In the genomic region with DNA sequence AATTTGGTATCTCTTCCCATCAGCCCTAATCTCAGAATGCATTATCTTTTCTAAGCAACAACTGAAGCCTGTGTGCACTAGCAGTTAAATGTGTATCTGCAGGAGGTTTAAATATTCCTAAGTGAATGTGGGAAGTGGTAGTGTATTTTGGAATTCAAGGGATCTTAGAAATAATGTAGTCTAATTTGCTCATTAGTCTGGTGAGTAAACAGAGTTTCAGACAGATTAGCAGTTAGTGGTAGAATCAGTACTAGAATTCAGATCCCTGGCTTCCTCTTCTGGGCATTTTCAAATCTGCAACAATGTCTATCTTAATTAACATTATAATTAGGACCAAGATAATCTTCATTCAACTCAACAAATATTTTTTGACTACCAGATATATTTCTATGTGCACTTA, we compare ENCODE assay signal across 28 cellular contexts. TPM values are rescaled to one million over a fixed set of nuclear protein-coding genes. Genes with fewer than 3 reads are reported as not detected.
DNase-seq lines count a peak whose midpoint lies in the region; ATAC-seq, FAIRE-seq and TF ChIP-seq lines count a peak whose summit lies in the region.
"Had no signal": no experiment of that assay in that cellular context is flagged by ENCODE, and none has a peak within 500 bp of the region (broad histone marks: within the 10 kb centered on the region; RNA-seq: fewer than 3 reads in every experiment).

No MANE protein-coding gene starts in this region.

- H3K4me3 ChIP-seq in astrocyte (ENCODE audit: insufficient read depth, low read depth, low read length) = no peak overlapping the region
- H3K4me3 ChIP-seq in keratinocyte (ENCODE audit: control insufficient read depth in 2 of 3, extremely low read depth in 1 of 3, insufficient read depth in 2 of 3, low read depth in 1 of 3, low read length in 3 of 3) = no peak overlapping the region
- no peak overlapping the region for H3K4me3 ChIP-seq in skeletal muscle satellite cell (ENCODE audit: low read length)
- H3K4me3 ChIP-seq in vagina = no peak overlapping the region
- H3K4me3 ChIP-seq: esophagus squamous epithelium, GM12878, neural progenitor cell, spleen, tibial nerve had no signal

- peak overlapping the region; percentile 91 for H3K27ac Mint-ChIP-seq in astrocyte (ENCODE audit: unreplicated experiment)
- H3K27ac Mint-ChIP-seq: activated naive CD8-positive, alpha-beta T cell; activated T-helper 17 cell treated with anti-CD3 and anti-CD28 coated beads, Interleukin-2, amount 50 U/mL, for 72 hours; neural progenitor cell; progenitor cell of endocrine pancreas had no signal

- H2AFZ ChIP-seq in astrocyte (ENCODE audit: low read depth, low read length) (no peak overlapping the region), keratinocyte (ENCODE audit: control insufficient read depth, low read length) (no peak overlapping the region)
- H2AFZ ChIP-seq: neural progenitor cell had no signal

- H3K4me2 ChIP-seq in astrocyte (ENCODE audit: low read length) (peak overlapping the region; percentile 75), keratinocyte (ENCODE audit: control insufficient read depth, extremely low read depth, insufficient read depth, low read depth, low read length) (no peak overlapping the region), skeletal muscle satellite cell (ENCODE audit: low read length) (peak overlapping the region; percentile 73)
- H3K4me2 ChIP-seq: neural progenitor cell had no signal

- no peak for TF ChIP-seq CTCF in astrocyte (IDR thresholded peaks at IDR 0.05; ENCODE audit: insufficient read depth, low read depth, low read length)
- TF ChIP-seq CTCF in keratinocyte (optimal IDR thresholded peaks at IDR 0.05 in 1 of 3, IDR thresholded peaks at IDR 0.05 in 1 of 3, conservative IDR thresholded peaks at IDR 0.05 in 1 of 3; ENCODE audit: extremely low read depth in 1 of 3, insufficient read depth in 2 of 3, low read length in 3 of 3) = no peak
- TF ChIP-seq CTCF in vagina (IDR thresholded peaks at IDR 0.05) = no peak

- H3K36me3 Mint-ChIP-seq in astrocyte (ENCODE audit: low read depth, unreplicated experiment) = no peaks in the 10 kb centered on the region
- H3K36me3 Mint-ChIP-seq: activated naive CD8-positive, alpha-beta T cell; neural progenitor cell had no signal

- H4K20me1 ChIP-seq in astrocyte (ENCODE audit: insufficient read depth, low read length) (no peaks in the 10 kb centered on the region), keratinocyte (ENCODE audit: control insufficient read depth, extremely low read depth, insufficient read depth, low read length) (no peaks in the 10 kb centered on the region)

- DNase-seq in NOMO-1 treated with DMSO at 0.1 percent for 48 hours (lab: John Stamatoyannopoulos, UW; ENCODE audit: unreplicated experiment) (peak; percentile 5), NOMO-1 (lab: John Stamatoyannopoulos, UW; ENCODE audit: unreplicated experiment in 2 of 2) (no peak), astrocyte (ENCODE audit: low read depth) (no peak), keratinocyte (ENCODE audit: low read depth, low spot score) (no peak), vagina (ENCODE audit: extremely low spot score in 2 of 2) (no peak), HTR-8/SVneo (ENCODE audit: insufficient read length, low spot score) (no peak)
- DNase-seq: activated CD8-positive, alpha-beta memory T cell treated with anti-CD3 and anti-CD28 coated beads, Interleukin-2, amount 50 U/mL, for 4 hours; BE2C; DMS79; effector memory CD4-positive, alpha-beta T cell; esophagus squamous epithelium; KG1; NCI-H2171; NCI-H524 treated with DMSO at 0.1 percent for 48 hours; SHP77 treated with DMSO at 0.1 percent for 48 hours; spleen; stimulated activated CD4-positive, alpha-beta T cell treated with anti-CD3 and anti-CD28 coated beads, Interleukin-4, amount 100 ng/mL, for 24 hours; stimulated activated naive CD4-positive, alpha-beta T cell treated with Interleukin-2 at 50 U/mL for 16 hours had no signal

- H3K4me1 Mint-ChIP-seq in astrocyte (ENCODE audit: low read depth, unreplicated experiment) = peaks cover 47% of the 10 kb centered on the region
- H3K4me1 Mint-ChIP-seq: activated T-helper 17 cell treated with anti-CD3 and anti-CD28 coated beads, Interleukin-2, amount 50 U/mL, for 72 hours had no signal

- H3K27ac ChIP-seq in astrocyte (ENCODE audit: low read depth, low read length) (peak overlapping the region; percentile 97), keratinocyte (ENCODE audit: control insufficient read depth, insufficient read depth, low read length) (peak overlapping the region; percentile 94), vagina (no peak overlapping the region)
- H3K27ac ChIP-seq: 22Rv1, neural progenitor cell had no signal

- intact Hi-C loops in vagina (cut with DNase I) = no loop called here

- H3K79me2 ChIP-seq in astrocyte (ENCODE audit: insufficient read depth, low read length) (no peaks in the 10 kb centered on the region), keratinocyte (ENCODE audit: control insufficient read depth, insufficient read depth, low read length) (peaks cover 7% of the 10 kb centered on the region)

- H3K36me3 ChIP-seq in astrocyte (ENCODE audit: insufficient read depth, low read length) = no peaks in the 10 kb centered on the region
- H3K36me3 ChIP-seq in keratinocyte (ENCODE audit: control insufficient read depth in 2 of 2, extremely low read depth in 1 of 2, insufficient read depth in 2 of 2, low read length in 2 of 2) = no peaks in the 10 kb centered on the region
- H3K36me3 ChIP-seq in skeletal muscle satellite cell (ENCODE audit: insufficient read depth, low read length) = no peaks in the 10 kb centered on the region
- no peaks in the 10 kb centered on the region for H3K36me3 ChIP-seq in vagina
- H3K36me3 ChIP-seq: BE2C, esophagus squamous epithelium, neural progenitor cell, spleen, tibial nerve had no signal

- H3K27me3 Mint-ChIP-seq in astrocyte (ENCODE audit: low read depth, unreplicated experiment) = no peaks in the 10 kb centered on the region

- H3K9me3 ChIP-seq in astrocyte (ENCODE audit: insufficient read depth, low read depth, low read length) = no peaks in the 10 kb centered on the region
- no peaks in the 10 kb centered on the region for H3K9me3 ChIP-seq in keratinocyte (ENCODE audit: control insufficient read depth, low read depth, low read length)
- no peaks in the 10 kb centered on the region for H3K9me3 ChIP-seq in skeletal muscle satellite cell (replicated peaks; ENCODE audit: low read length)
- H3K9me3 ChIP-seq in vagina = no peaks in the 10 kb centered on the region
- H3K9me3 ChIP-seq: BE2C, esophagus squamous epithelium, spleen, tibial nerve had no signal

- dilution Hi-C loops in keratinocyte (cut with MboI; ENCODE audit: extremely low pct_ligation_motif_present, low sequenced_read_pairs) = no loop called here

- no peaks in the 10 kb centered on the region for H3K9me3 Mint-ChIP-seq in astrocyte (ENCODE audit: unreplicated experiment)
- H3K9me3 Mint-ChIP-seq: activated T-helper 17 cell treated with anti-CD3 and anti-CD28 coated beads, Interleukin-2, amount 50 U/mL, for 72 hours had no signal

- H3K4me3 Mint-ChIP-seq in astrocyte (ENCODE audit: unreplicated experiment) = no peak overlapping the region
- H3K4me3 Mint-ChIP-seq: activated naive CD8-positive, alpha-beta T cell; activated T-helper 17 cell treated with anti-CD3 and anti-CD28 coated beads, Interleukin-2, amount 50 U/mL, for 72 hours; neural progenitor cell had no signal

- TF ChIP-seq POLR2A in vagina (IDR thresholded peaks at IDR 0.05) = no peak

- H3K4me1 ChIP-seq in astrocyte (ENCODE audit: insufficient read depth, low read length) (peaks cover 56% of the 10 kb centered on the region), keratinocyte (ENCODE audit: control insufficient read depth, extremely low read depth, insufficient read depth, low read length) (peaks cover 71% of the 10 kb centered on the region), skeletal muscle satellite cell (ENCODE audit: control insufficient read depth, insufficient read depth, low read length) (peaks cover 71% of the 10 kb centered on the region), vagina (peaks cover 9% of the 10 kb centered on the region)
- H3K4me1 ChIP-seq: BE2C, neural progenitor cell had no signal

- ATAC-seq in HG03342 (IDR thresholded peaks at IDR 0.05; ENCODE audit: unreplicated experiment) = no peak
- ATAC-seq: activated T-helper 17 cell treated with anti-CD3 and anti-CD28 coated beads, Interleukin-2, amount 50 U/mL, for 72 hours; GM12878 had no signal

- H3K27me3 ChIP-seq in astrocyte (ENCODE audit: insufficient read depth, low read length) (no peaks in the 10 kb centered on the region), keratinocyte (ENCODE audit: control insufficient read depth, extremely low read depth, insufficient read depth, low read length) (no peaks in the 10 kb centered on the region), skeletal muscle satellite cell (ENCODE audit: control insufficient read depth, insufficient read depth, low read length) (no peaks in the 10 kb centered on the region), vagina (no peaks in the 10 kb centered on the region)
- H3K27me3 ChIP-seq: BE2C, esophagus squamous epithelium, neural progenitor cell, spleen, tibial nerve had no signal

- no peaks in the 10 kb centered on the region for H3K9me1 ChIP-seq in keratinocyte (ENCODE audit: control insufficient read depth, extremely low read depth, insufficient read depth, low read length)

- FAIRE-seq in astrocyte (lab: Jason Lieb, UNC) (peak; percentile 54), keratinocyte (lab: Jason Lieb, UNC) (no peak), HTR-8/SVneo (lab: Jason Lieb, UNC) (no peak)
- FAIRE-seq: GM12878 had no signal

- peak overlapping the region; percentile 77 for H3K9ac ChIP-seq in astrocyte (ENCODE audit: low read length)
- no peak overlapping the region for H3K9ac ChIP-seq in keratinocyte (ENCODE audit: control insufficient read depth, extremely low read depth, insufficient read depth, low read length)
- H3K9ac ChIP-seq in skeletal muscle satellite cell (ENCODE audit: low read depth, low read length) = peak overlapping the region; percentile 84
- H3K9ac ChIP-seq: neural progenitor cell had no signal

RNA-seq across cellular contexts. Expression of a gene that starts 11.7 kb away (rescaled TPM):
- total RNA-seq in astrocyte (1.2 and 1.3 TPM in 2 replicates), vagina (17.7 TPM)
- 0.96 to 39.7 TPM (median 9.7 TPM) in 3 replicates for polyA plus RNA-seq in keratinocyte
- polyA plus RNA-seq in keratinocyte (2011; ENCODE audit: low read depth) = 1.6 TPM
- polyA plus RNA-seq in keratinocyte (2011; cell fraction: cytosol; rRNA removed) = 10.4 and 20.3 TPM in 2 replicates
- 115 and 181 TPM in 2 replicates for polyA plus RNA-seq in keratinocyte (2011; cell fraction: nucleus; rRNA removed)
- polyA plus RNA-seq in keratinocyte (2012; ENCODE audit: low replicate concordance) = 0.99 and 5.7 TPM in 2 replicates
- 0.69 to 8.7 TPM (median 2.0 TPM) in 3 replicates for polyA minus RNA-seq in keratinocyte
- polyA minus RNA-seq in keratinocyte (2011; cell fraction: cytosol; rRNA and poly(A)+ RNA removed) = 18.2 TPM
- 38.9 and 54.1 TPM in 2 replicates for polyA minus RNA-seq in keratinocyte (2011; cell fraction: nucleus; rRNA and poly(A)+ RNA removed)
- total RNA-seq in skeletal muscle satellite cell (2012; rRNA removed) = 22.8 and 54.4 TPM in 2 replicates
- total RNA-seq: GM12878; T-helper 1 cell treated with Interleukin-12 subunit alpha and Interleukin-12 subunit beta and Interleukin-4 antibody, amounts not matched to agents 30 ng/mL and 1 ng/mL, for 36 hours had no signal
- polyA plus RNA-seq: GM12878 had no signal

RNA-seq across cellular contexts. Expression of a gene that starts 47.2 kb away (rescaled TPM):
- total RNA-seq in astrocyte (10.6 and 12.4 TPM in 2 replicates), vagina (15.5 TPM)
- 8.9 to 30.4 TPM (median 27.0 TPM) in 3 replicates for polyA plus RNA-seq in keratinocyte
- 9.7 TPM for polyA plus RNA-seq in keratinocyte (2011; ENCODE audit: low read depth)
- 13.2 and 23.9 TPM in 2 replicates for polyA plus RNA-seq in keratinocyte (2011; cell fraction: cytosol; rRNA removed)
- polyA plus RNA-seq in keratinocyte (2011; cell fraction: nucleus; rRNA removed) = 32.4 and 45.1 TPM in 2 replicates
- 9.0 and 10.8 TPM in 2 replicates for polyA plus RNA-seq in keratinocyte (2012; ENCODE audit: low replicate concordance)
- 4.9 to 54.3 TPM (median 33.5 TPM) in 3 replicates for polyA minus RNA-seq in keratinocyte
- polyA minus RNA-seq in keratinocyte (2011; cell fraction: cytosol; rRNA and poly(A)+ RNA removed) = 33.4 TPM
- polyA minus RNA-seq in keratinocyte (2011; cell fraction: nucleus; rRNA and poly(A)+ RNA removed) = 34.2 and 75.0 TPM in 2 replicates
- 34.9 and 36.2 TPM in 2 replicates for total RNA-seq in skeletal muscle satellite cell (2012; rRNA removed)
